ENCODE assay signal across 20 cellular contexts in the genomic region with DNA sequence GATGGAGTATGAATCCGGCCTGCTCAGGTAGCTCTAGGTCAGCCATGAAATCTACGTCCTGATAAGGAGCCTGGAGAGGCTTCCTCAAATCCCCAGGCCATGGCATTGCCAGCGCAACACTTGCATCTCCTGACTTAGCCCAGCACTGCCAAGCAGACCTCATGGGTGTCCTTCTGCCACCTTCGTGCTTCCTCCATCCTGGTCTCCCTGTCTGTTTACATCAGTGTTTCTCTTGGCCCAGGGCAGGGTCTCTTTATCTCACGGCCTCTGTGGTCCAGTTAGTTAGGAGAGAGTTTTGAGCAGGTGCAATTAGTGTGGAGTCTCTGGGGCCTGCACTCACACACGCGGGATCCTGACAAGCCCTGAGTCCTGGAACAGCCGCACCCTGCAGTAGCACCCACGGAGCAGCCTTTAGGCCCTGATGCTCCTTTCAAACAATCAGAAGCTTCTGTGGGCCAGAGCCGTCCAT.
"Had no signal": no experiment of that assay in that cellular context is flagged by ENCODE, and none has a peak within 500 bp of the region (broad histone marks: within the 10 kb centered on the region; RNA-seq: fewer than 3 reads in every experiment).

No MANE protein-coding gene starts in this region.

- DNase-seq: activated CD4-positive, alpha-beta memory T cell treated with anti-CD3 and anti-CD28 coated beads, Interleukin-2, amount 10 ng/mL, durations not matched to agents 7 days and 5 days; activated CD4-positive, alpha-beta T cell treated with anti-CD3 and anti-CD28 coated beads for 36 hours; activated gamma-delta T cell; activated T-cell treated with anti-CD3 and anti-CD28 coated beads, Interleukin-2, amount 50 U/mL, for 48 hours; amygdala; brain microvascular endothelial cell; cerebellar nuclear complex; erythroblast; hypothalamus; left colon; ovary; substantia nigra; T-cell; T1000 had no signal

- H3K27ac Mint-ChIP-seq: activated CD4-positive, alpha-beta memory T cell treated with anti-CD3 and anti-CD28 coated beads, Interleukin-2, amount 10 ng/mL, durations not matched to agents 7 days and 5 days; activated CD4-positive, alpha-beta T cell treated with anti-CD3 and anti-CD28 coated beads for 36 hours; activated naive CD8-positive, alpha-beta T cell; dendritic cell treated with granulocyte-macrophage colony-stimulating factor and Interleukin-4, amounts not matched to agents 40 ng/mL and 50 ng/mL, for 4 days; natural killer cell treated with Interleukin-12 subunit alpha and Interleukin-12 subunit beta and Interleukin-15 and Interleukin-18, amount 100 ng/mL, for 72 hours; stimulated activated memory B cell treated with anti-CD40 and anti-IgM and Interleukin-4, amounts not matched to agents 10 μg/mL and 1 μg/mL and 100 μg/mL, for 72 hours; T-cell had no signal

- H3K4me1 Mint-ChIP-seq: activated CD4-positive, alpha-beta memory T cell treated with anti-CD3 and anti-CD28 coated beads, Interleukin-2, amount 10 ng/mL, durations not matched to agents 7 days and 5 days; activated CD4-positive, alpha-beta T cell treated with anti-CD3 and anti-CD28 coated beads for 36 hours; T-cell had no signal

- H3K4me2 ChIP-seq: smooth muscle cell had no signal

- ATAC-seq: activated CD4-positive, alpha-beta T cell treated with anti-CD3 and anti-CD28 coated beads for 36 hours; natural killer cell treated with Interleukin-12 subunit alpha and Interleukin-12 subunit beta and Interleukin-15 and Interleukin-18, amount 100 ng/mL, for 72 hours; stimulated activated memory B cell treated with anti-CD40 and anti-IgM and Interleukin-4, amounts not matched to agents 10 μg/mL and 1 μg/mL and 100 μg/mL, for 72 hours had no signal

- H3K27ac ChIP-seq: brain microvascular endothelial cell, ovary had no signal

- H3K36me3 ChIP-seq: brain microvascular endothelial cell, ovary had no signal

- H3K4me3 Mint-ChIP-seq: activated CD4-positive, alpha-beta memory T cell treated with anti-CD3 and anti-CD28 coated beads, Interleukin-2, amount 10 ng/mL, durations not matched to agents 7 days and 5 days; activated CD4-positive, alpha-beta T cell treated with anti-CD3 and anti-CD28 coated beads for 36 hours; activated naive CD8-positive, alpha-beta T cell; dendritic cell treated with granulocyte-macrophage colony-stimulating factor and Interleukin-4, amounts not matched to agents 40 ng/mL and 50 ng/mL, for 4 days; natural killer cell treated with Interleukin-12 subunit alpha and Interleukin-12 subunit beta and Interleukin-15 and Interleukin-18, amount 100 ng/mL, for 72 hours; stimulated activated memory B cell treated with anti-CD40 and anti-IgM and Interleukin-4, amounts not matched to agents 10 μg/mL and 1 μg/mL and 100 μg/mL, for 72 hours; T-cell had no signal

- H3K4me3 ChIP-seq: ovary, smooth muscle cell had no signal

- H3K36me3 Mint-ChIP-seq: activated naive CD8-positive, alpha-beta T cell; natural killer cell treated with Interleukin-12 subunit alpha and Interleukin-12 subunit beta and Interleukin-15 and Interleukin-18, amount 100 ng/mL, for 72 hours; stimulated activated memory B cell treated with anti-CD40 and anti-IgM and Interleukin-4, amounts not matched to agents 10 μg/mL and 1 μg/mL and 100 μg/mL, for 72 hours; T-cell; type B pancreatic cell had no signal

- H3K9me3 Mint-ChIP-seq: natural killer cell treated with Interleukin-12 subunit alpha and Interleukin-12 subunit beta and Interleukin-15 and Interleukin-18, amount 100 ng/mL, for 72 hours; stimulated activated memory B cell treated with anti-CD40 and anti-IgM and Interleukin-4, amounts not matched to agents 10 μg/mL and 1 μg/mL and 100 μg/mL, for 72 hours; T-cell; type B pancreatic cell had no signal

- H3K27me3 ChIP-seq: brain microvascular endothelial cell, ovary had no signal

- H3K9me3 ChIP-seq: ovary had no signal
